Comparison of ENCODE assay signal across 10 cellular contexts in the genomic region with DNA sequence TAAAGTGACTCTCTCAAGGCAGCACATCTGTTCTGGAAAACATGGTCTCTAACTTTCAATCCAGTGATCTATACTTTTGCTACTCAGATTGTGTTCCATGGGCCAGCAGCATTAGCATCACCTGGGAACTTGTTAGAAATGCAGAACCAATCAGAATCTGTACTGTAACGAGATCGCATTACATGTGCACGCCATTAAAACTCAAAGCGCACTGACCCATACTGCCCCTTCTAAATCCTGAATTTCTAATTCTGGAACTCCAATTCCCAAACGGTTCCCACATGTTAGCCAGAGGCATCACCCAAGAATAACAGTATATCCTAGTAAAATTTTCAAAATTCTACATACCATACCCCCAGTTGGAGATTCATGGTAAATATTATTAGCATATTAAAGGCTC. TPM values are rescaled to one million over a fixed set of nuclear protein-coding genes. Genes with fewer than 3 reads are reported as not detected.
DNase-seq lines count a peak whose midpoint lies in the region; ATAC-seq and TF ChIP-seq lines count a peak whose summit lies in the region.
"Had no signal": no experiment of that assay in that cellular context is flagged by ENCODE, and none has a peak within 500 bp of the region (broad histone marks: within the 10 kb centered on the region; RNA-seq: fewer than 3 reads in every experiment).

No MANE protein-coding gene starts in this region.

- no peaks in the 10 kb centered on the region for H3K36me3 Mint-ChIP-seq in T-helper 2 cell treated with Interferon-gamma antibody and Interleukin-4, amounts not matched to agents 5 μg/mL and 100 μg/mL, for 36 hours (ENCODE audit: low read depth)
- peaks cover 7% of the 10 kb centered on the region for H3K36me3 Mint-ChIP-seq in activated B cell treated with CpG ODN at 0.5 μM for 24 hours (ENCODE audit: low read depth)
- H3K36me3 Mint-ChIP-seq: CD14-positive monocyte had no signal

- POLR2A ChIA-PET in activated B cell treated with CpG ODN at 0.5 μM for 24 hours (lab: Charles Lee), result interaction anchor here (0.8 to 1.9 kb wide), 6 partner anchors 31 to 212 kb away, joined by 3 to 18 read pairs (median 6); a partner anchor contains a TSS

- H3K36me3 ChIP-seq in subcutaneous abdominal adipose tissue (ENCODE audit: control insufficient read depth in 5 of 5, insufficient read depth in 5 of 5, low read length in 5 of 5), result peaks cover 0 to under 1% (median 0%) of the 10 kb centered on the region in 5 donors

- H3K9me3 Mint-ChIP-seq in T-helper 2 cell treated with Interferon-gamma antibody and Interleukin-4, amounts not matched to agents 5 μg/mL and 100 μg/mL, for 36 hours, result no peaks in the 10 kb centered on the region
- H3K9me3 Mint-ChIP-seq in activated B cell treated with CpG ODN at 0.5 μM for 24 hours, result no peaks in the 10 kb centered on the region
- H3K9me3 Mint-ChIP-seq: CD14-positive monocyte had no signal

- H3K27ac ChIP-seq in subcutaneous abdominal adipose tissue (ENCODE audit: low read depth, low read length), result no peak overlapping the region

- intact Hi-C loops in activated B cell treated with CpG ODN at 0.5 μM for 24 hours (cut with micrococcal nuclease), result loop anchor here (2.0 kb wide), 1 partner anchor 654 kb away; a partner anchor contains a TSS

- peaks cover 0 to 3% (median 0%) of the 10 kb centered on the region in 5 donors for H3K27me3 ChIP-seq in subcutaneous abdominal adipose tissue (ENCODE audit: control insufficient read depth in 5 of 5, insufficient read depth in 4 of 5, low read length in 5 of 5)

- H3K9me3 ChIP-seq in iPS-18c (ENCODE audit: control insufficient read depth, insufficient read depth, low read length), result no peaks in the 10 kb centered on the region
- no peaks in the 10 kb centered on the region for H3K9me3 ChIP-seq in subcutaneous abdominal adipose tissue (ENCODE audit: control insufficient read depth in 5 of 5, low read length in 5 of 5)

- peaks cover 5% of the 10 kb centered on the region for H3K27me3 Mint-ChIP-seq in T-helper 2 cell treated with Interferon-gamma antibody and Interleukin-4, amounts not matched to agents 5 μg/mL and 100 μg/mL, for 36 hours (ENCODE audit: low read depth)
- H3K27me3 Mint-ChIP-seq in activated B cell treated with CpG ODN at 0.5 μM for 24 hours, result peaks cover 4% of the 10 kb centered on the region

- H3K27ac Mint-ChIP-seq in T-helper 2 cell treated with Interferon-gamma antibody and Interleukin-4, amounts not matched to agents 5 μg/mL and 100 μg/mL, for 36 hours, result no peak overlapping the region
- H3K27ac Mint-ChIP-seq in activated B cell treated with CpG ODN at 0.5 μM for 24 hours, result no peak overlapping the region

- peak overlapping the region in 2 of 5 donors; percentile 90 to 96 for H3K9ac ChIP-seq in subcutaneous abdominal adipose tissue (ENCODE audit: low read length in 5 of 5)

- CTCF ChIA-PET in activated B cell treated with CpG ODN at 0.5 μM for 24 hours (lab: Charles Lee), result interaction anchor here (0.9 to 4.0 kb wide), 8 partner anchors 10 to 566 kb away, joined by 3 to 14 read pairs (median 4); a partner anchor contains a TSS

- H3K4me3 Mint-ChIP-seq in T-helper 2 cell treated with Interferon-gamma antibody and Interleukin-4, amounts not matched to agents 5 μg/mL and 100 μg/mL, for 36 hours, result peak overlapping the region; percentile 94
- peak overlapping the region; percentile 96 for H3K4me3 Mint-ChIP-seq in activated B cell treated with CpG ODN at 0.5 μM for 24 hours

- ATAC-seq in activated B cell treated with CpG ODN at 0.5 μM for 24 hours (ENCODE audit: low read depth), result no peak

- H3K4me1 ChIP-seq in subcutaneous abdominal adipose tissue (ENCODE audit: control insufficient read depth in 5 of 5, insufficient read depth in 5 of 5, low read length in 5 of 5), result peaks cover 6 to 38% (median 26%) of the 10 kb centered on the region in 5 donors

- TF ChIP-seq CTCF in activated B cell treated with CpG ODN at 0.5 μM for 24 hours (IDR thresholded peaks at IDR 0.05), result no peak

- DNase-seq in T-helper 2 cell treated with Interferon-gamma antibody and Interleukin-4, amounts not matched to agents 5 μg/mL and 100 μg/mL, for 36 hours (ENCODE audit: low spot score), result no peak
- DNase-seq in T-helper 2 cell (no peak), activated B cell treated with CpG ODN at 0.5 μM for 24 hours (no peak), NCI-H1694 (lab: John Stamatoyannopoulos, UW) (no peak), NCI-H2196 treated with DMSO at 0.1 percent for 48 hours (lab: John Stamatoyannopoulos, UW; ENCODE audit: unreplicated experiment) (no peak)
- no peak for DNase-seq in stimulated activated CD4-positive, alpha-beta T cell treated with anti-CD3 and anti-CD28 coated beads, Interleukin-4, amount 100 ng/mL, for 24 hours
- DNase-seq: activated CD4-positive, alpha-beta T cell treated with anti-CD3 and anti-CD28 coated beads, Interleukin-2, amount 50 U/mL, for 1 hour had no signal

- H3K4me3 ChIP-seq in iPS-18c (ENCODE audit: insufficient read depth, low read depth, low read length) (peak overlapping the region; percentile 11; the same call in 1 of the 2 replicates), subcutaneous abdominal adipose tissue (ENCODE audit: low read depth in 1 of 5, low read length in 5 of 5) (peak overlapping the region; percentile 87 to 97 (median 92))

- H3K4me1 Mint-ChIP-seq in T-helper 2 cell treated with Interferon-gamma antibody and Interleukin-4, amounts not matched to agents 5 μg/mL and 100 μg/mL, for 36 hours (ENCODE audit: low read depth), result peaks cover 11% of the 10 kb centered on the region
- H3K4me1 Mint-ChIP-seq in activated B cell treated with CpG ODN at 0.5 μM for 24 hours, result peaks cover 6% of the 10 kb centered on the region

RNA-seq across cellular contexts. Expression of a gene that starts 10.5 kb away (rescaled TPM):
- total RNA-seq in activated B cell treated with CpG ODN at 0.5 μM for 24 hours, result 122 and 137 TPM in 2 replicates

RNA-seq across cellular contexts. Expression of a gene that starts 30.8 kb away (rescaled TPM):
- 3.9 and 5.5 TPM in 2 replicates for total RNA-seq in activated B cell treated with CpG ODN at 0.5 μM for 24 hours

RNA-seq across cellular contexts. Expression of a gene that starts 30.9 kb away (rescaled TPM):
- 32.3 and 33.5 TPM in 2 replicates for total RNA-seq in activated B cell treated with CpG ODN at 0.5 μM for 24 hours

RNA-seq across cellular contexts. Expression of a gene that starts 47.4 kb away (rescaled TPM):
- 5.4 and 5.9 TPM in 2 replicates for total RNA-seq in activated B cell treated with CpG ODN at 0.5 μM for 24 hours

RNA-seq across cellular contexts. Expression of a gene that starts 51.1 kb away (rescaled TPM):
- 8.3 and 11.6 TPM in 2 replicates for total RNA-seq in activated B cell treated with CpG ODN at 0.5 μM for 24 hours
